12 cellular contexts compared by ENCODE assay signal in genomic region chr22:39079054-39079453, GRCh38. TPM values are rescaled to one million over a fixed set of nuclear protein-coding genes. Genes with fewer than 3 reads are reported as not detected.
DNase-seq lines count a peak whose midpoint lies in the region; ATAC-seq lines count a peak whose summit lies in the region.
"Not testable (repeated sequence)": the region's sequence is repeated elsewhere in the genome, so short reads cannot be mapped to it uniquely, and the experiment has no call there.
"Had no signal": no experiment of that assay in that cellular context is flagged by ENCODE, and none has a peak within 500 bp of the region (broad histone marks: within the 10 kb centered on the region; RNA-seq: fewer than 3 reads in every experiment).

No MANE protein-coding gene starts in this region.

- peaks cover 22 to 70% (median 52%) of the 10 kb centered on the region in 4 donors for H3K4me1 Mint-ChIP-seq in CD4-positive, alpha-beta memory T cell
- H3K4me1 Mint-ChIP-seq in T-helper 17 cell = peaks cover 21% of the 10 kb centered on the region
- H3K4me1 Mint-ChIP-seq in activated CD4-positive, alpha-beta memory T cell treated with anti-CD3 and anti-CD28 coated beads, Interleukin-2, amount 10 ng/mL, durations not matched to agents 7 days and 5 days = peaks cover 60% of the 10 kb centered on the region
- H3K4me1 Mint-ChIP-seq in activated T-helper 1 cell treated with anti-CD3 and anti-CD28 coated beads, Interleukin-12 subunit alpha, Interleukin-12 subunit beta, Interleukin-2, Interleukin-4 antibody, amounts not matched to agents 30 ng/mL and 10 ng/mL and 1 ng/mL, durations not matched to agents 14 hours and 24 hours and 36 hours (ENCODE audit: low read depth) = peaks cover 53% of the 10 kb centered on the region
- peaks cover 41% of the 10 kb centered on the region for H3K4me1 Mint-ChIP-seq in activated naive CD8-positive, alpha-beta T cell treated with anti-CD3 and anti-CD28 coated beads for 36 hours
- peaks cover 78 to 80% of the 10 kb centered on the region in 2 donors for H3K4me1 Mint-ChIP-seq in immature natural killer cell
- peaks cover 46 to 50% of the 10 kb centered on the region in 2 donors for H3K4me1 Mint-ChIP-seq in natural killer cell treated with Interleukin-12 subunit alpha and Interleukin-12 subunit beta and Interleukin-15 and Interleukin-18, amount 100 ng/mL, for 72 hours (ENCODE audit: low read depth in 2 of 2)
- peaks cover 37 to 82% of the 10 kb centered on the region in 2 donors for H3K4me1 Mint-ChIP-seq in stimulated activated naive B cell treated with anti-CD40 and anti-IgM and Interleukin-4, amounts not matched to agents 10 μg/mL and 1 μg/mL and 100 μg/mL, for 72 hours

- H3K36me3 Mint-ChIP-seq in CD4-positive, alpha-beta memory T cell = peaks cover 18 to 39% of the 10 kb centered on the region in 2 donors
- not testable (repeated sequence) for H3K36me3 Mint-ChIP-seq in T-helper 17 cell (ENCODE audit: low read depth)
- peaks cover 63% of the 10 kb centered on the region for H3K36me3 Mint-ChIP-seq in activated CD4-positive, alpha-beta memory T cell treated with anti-CD3 and anti-CD28 coated beads, Interleukin-2, amount 10 ng/mL, durations not matched to agents 7 days and 5 days (ENCODE audit: low read depth)
- peaks cover 28% of the 10 kb centered on the region for H3K36me3 Mint-ChIP-seq in activated T-helper 1 cell treated with anti-CD3 and anti-CD28 coated beads, Interleukin-12 subunit alpha, Interleukin-12 subunit beta, Interleukin-2, Interleukin-4 antibody, amounts not matched to agents 30 ng/mL and 10 ng/mL and 1 ng/mL, durations not matched to agents 14 hours and 24 hours and 36 hours (ENCODE audit: low read depth)
- H3K36me3 Mint-ChIP-seq in activated naive CD8-positive, alpha-beta T cell treated with anti-CD3 and anti-CD28 coated beads for 36 hours = peaks cover 16% of the 10 kb centered on the region
- peaks cover 25 to 30% (median 30%) of the 10 kb centered on the region in 3 donors for H3K36me3 Mint-ChIP-seq in immature natural killer cell
- H3K36me3 Mint-ChIP-seq in natural killer cell treated with Interleukin-12 subunit alpha and Interleukin-12 subunit beta and Interleukin-15 and Interleukin-18, amount 100 ng/mL, for 72 hours = peaks cover 10% of the 10 kb centered on the region
- H3K36me3 Mint-ChIP-seq in stimulated activated naive B cell treated with anti-CD40 and anti-IgM and Interleukin-4, amounts not matched to agents 10 μg/mL and 1 μg/mL and 100 μg/mL, for 72 hours = peaks cover 34 to 50% of the 10 kb centered on the region in 2 donors

- intact Hi-C loops in CD4-positive, alpha-beta memory T cell (cut with micrococcal nuclease) = loop anchor here (5.0 kb wide), 1 partner anchor 38 kb away; no protein-coding TSS in a partner anchor
- intact Hi-C loops in activated T-helper 1 cell treated with anti-CD3 and anti-CD28 coated beads, Interleukin-12 subunit alpha, Interleukin-12 subunit beta, Interleukin-2, Interleukin-4 antibody, amounts not matched to agents 30 ng/mL and 10 ng/mL and 1 ng/mL, durations not matched to agents 14 hours and 24 hours and 36 hours (cut with micrococcal nuclease) = loop anchor here (5.0 kb wide), 1 partner anchor 37 kb away; the partner anchor contains the start of gene APOBEC3F

- CTCF ChIA-PET in CD4-positive, alpha-beta memory T cell (lab: Charles Lee; ENCODE audit: partially characterized antibody) = interaction anchor here (0.9 to 1.2 kb wide), 3 partner anchors 11 to 19 kb away, joined by 3 read pairs; no protein-coding TSS in a partner anchor
- CTCF ChIA-PET in activated CD4-positive, alpha-beta memory T cell treated with anti-CD3 and anti-CD28 coated beads, Interleukin-2, amount 10 ng/mL, durations not matched to agents 7 days and 5 days (lab: Charles Lee) = not testable (repeated sequence)

- H3K4me3 Mint-ChIP-seq in CD4-positive, alpha-beta memory T cell = peak overlapping the region; percentile 20 to 93 (median 90)
- not testable (repeated sequence) for H3K4me3 Mint-ChIP-seq in T-helper 17 cell
- peak overlapping the region; percentile 96 for H3K4me3 Mint-ChIP-seq in activated CD4-positive, alpha-beta memory T cell treated with anti-CD3 and anti-CD28 coated beads, Interleukin-2, amount 10 ng/mL, durations not matched to agents 7 days and 5 days
- H3K4me3 Mint-ChIP-seq in activated T-helper 1 cell treated with anti-CD3 and anti-CD28 coated beads, Interleukin-12 subunit alpha, Interleukin-12 subunit beta, Interleukin-2, Interleukin-4 antibody, amounts not matched to agents 30 ng/mL and 10 ng/mL and 1 ng/mL, durations not matched to agents 14 hours and 24 hours and 36 hours = peak overlapping the region; percentile 93
- H3K4me3 Mint-ChIP-seq in activated naive CD8-positive, alpha-beta T cell treated with anti-CD3 and anti-CD28 coated beads for 36 hours = peak overlapping the region; percentile 92
- H3K4me3 Mint-ChIP-seq in immature natural killer cell = peak overlapping the region; percentile 94 to 97 (median 96)
- peak overlapping the region; percentile 89 for H3K4me3 Mint-ChIP-seq in natural killer cell treated with Interleukin-12 subunit alpha and Interleukin-12 subunit beta and Interleukin-15 and Interleukin-18, amount 100 ng/mL, for 72 hours
- H3K4me3 Mint-ChIP-seq in stimulated activated naive B cell treated with anti-CD40 and anti-IgM and Interleukin-4, amounts not matched to agents 10 μg/mL and 1 μg/mL and 100 μg/mL, for 72 hours = peak overlapping the region; percentile 73 to 95

- peak overlapping the region; percentile 96 for H3K27ac ChIP-seq in CD4-positive, alpha-beta memory T cell (ENCODE audit: low read depth, low read length)

- H3K27ac Mint-ChIP-seq in CD4-positive, alpha-beta memory T cell = peak overlapping the region in 5 of 7 donors; percentile 50 to 95 (median 93)
- H3K27ac Mint-ChIP-seq in T-helper 17 cell (peak overlapping the region; percentile 88), immature natural killer cell (peak overlapping the region; percentile 93 to 99 (median 98))
- H3K27ac Mint-ChIP-seq in activated CD4-positive, alpha-beta memory T cell treated with anti-CD3 and anti-CD28 coated beads, Interleukin-2, amount 10 ng/mL, durations not matched to agents 7 days and 5 days = peak overlapping the region; percentile 67
- H3K27ac Mint-ChIP-seq in activated T-helper 1 cell treated with anti-CD3 and anti-CD28 coated beads, Interleukin-12 subunit alpha, Interleukin-12 subunit beta, Interleukin-2, Interleukin-4 antibody, amounts not matched to agents 30 ng/mL and 10 ng/mL and 1 ng/mL, durations not matched to agents 14 hours and 24 hours and 36 hours = peak overlapping the region; percentile 12
- H3K27ac Mint-ChIP-seq in activated naive CD8-positive, alpha-beta T cell treated with anti-CD3 and anti-CD28 coated beads for 36 hours; stimulated activated naive B cell treated with anti-CD40 and anti-IgM and Interleukin-4, amounts not matched to agents 10 μg/mL and 1 μg/mL and 100 μg/mL, for 72 hours: not testable (repeated sequence)
- H3K27ac Mint-ChIP-seq in natural killer cell treated with Interleukin-12 subunit alpha and Interleukin-12 subunit beta and Interleukin-15 and Interleukin-18, amount 100 ng/mL, for 72 hours = peak overlapping the region; percentile 96 to 98

- H3K27me3 Mint-ChIP-seq in CD4-positive, alpha-beta memory T cell; T-helper 17 cell; activated CD4-positive, alpha-beta memory T cell treated with anti-CD3 and anti-CD28 coated beads, Interleukin-2, amount 10 ng/mL, durations not matched to agents 7 days and 5 days; activated T-helper 1 cell treated with anti-CD3 and anti-CD28 coated beads, Interleukin-12 subunit alpha, Interleukin-12 subunit beta, Interleukin-2, Interleukin-4 antibody, amounts not matched to agents 30 ng/mL and 10 ng/mL and 1 ng/mL, durations not matched to agents 14 hours and 24 hours and 36 hours (ENCODE audit: insufficient read depth); activated naive CD8-positive, alpha-beta T cell treated with anti-CD3 and anti-CD28 coated beads for 36 hours; natural killer cell treated with Interleukin-12 subunit alpha and Interleukin-12 subunit beta and Interleukin-15 and Interleukin-18, amount 100 ng/mL, for 72 hours; stimulated activated naive B cell treated with anti-CD40 and anti-IgM and Interleukin-4, amounts not matched to agents 10 μg/mL and 1 μg/mL and 100 μg/mL, for 72 hours: not testable (repeated sequence)
- peaks cover 12 to 33% (median 27%) of the 10 kb centered on the region in 3 donors for H3K27me3 Mint-ChIP-seq in immature natural killer cell (ENCODE audit: low read depth in 3 of 3)

- not testable (repeated sequence) for H3K9me3 ChIP-seq in CD4-positive, alpha-beta memory T cell (ENCODE audit: control insufficient read depth in 1 of 2, low read length in 2 of 2); T-helper 17 cell (ENCODE audit: control insufficient read depth, low read length, poor library complexity, severe bottlenecking)

- H3K9me3 Mint-ChIP-seq in CD4-positive, alpha-beta memory T cell; activated CD4-positive, alpha-beta memory T cell treated with anti-CD3 and anti-CD28 coated beads, Interleukin-2, amount 10 ng/mL, durations not matched to agents 7 days and 5 days; activated T-helper 1 cell treated with anti-CD3 and anti-CD28 coated beads, Interleukin-12 subunit alpha, Interleukin-12 subunit beta, Interleukin-2, Interleukin-4 antibody, amounts not matched to agents 30 ng/mL and 10 ng/mL and 1 ng/mL, durations not matched to agents 14 hours and 24 hours and 36 hours; activated naive CD8-positive, alpha-beta T cell treated with anti-CD3 and anti-CD28 coated beads for 36 hours; immature natural killer cell; natural killer cell treated with Interleukin-12 subunit alpha and Interleukin-12 subunit beta and Interleukin-15 and Interleukin-18, amount 100 ng/mL, for 72 hours; stimulated activated naive B cell treated with anti-CD40 and anti-IgM and Interleukin-4, amounts not matched to agents 10 μg/mL and 1 μg/mL and 100 μg/mL, for 72 hours: not testable (repeated sequence)

- H3K4me1 ChIP-seq in CD4-positive, alpha-beta memory T cell (ENCODE audit: insufficient read depth, low read length) = peaks cover 55% of the 10 kb centered on the region

- peaks cover 20% of the 10 kb centered on the region for H3K36me3 ChIP-seq in CD4-positive, alpha-beta memory T cell (ENCODE audit: insufficient read depth, low read length)

- not testable (repeated sequence) for H3K27me3 ChIP-seq in CD4-positive, alpha-beta memory T cell (ENCODE audit: insufficient read depth, low read length)

- not testable (repeated sequence) for DNase-seq in CD4-positive, alpha-beta memory T cell; T-helper 17 cell; activated CD4-positive, alpha-beta memory T cell treated with anti-CD3 and anti-CD28 coated beads, Interleukin-2, amount 10 ng/mL, durations not matched to agents 7 days and 5 days; activated T-helper 1 cell treated with anti-CD3 and anti-CD28 coated beads, Interleukin-12 subunit alpha, Interleukin-12 subunit beta, Interleukin-2, Interleukin-4 antibody, amounts not matched to agents 30 ng/mL and 10 ng/mL and 1 ng/mL, durations not matched to agents 14 hours and 24 hours and 36 hours (ENCODE audit: low spot score); activated naive CD8-positive, alpha-beta T cell treated with anti-CD3 and anti-CD28 coated beads for 36 hours; natural killer cell treated with Interleukin-12 subunit alpha and Interleukin-12 subunit beta and Interleukin-15 and Interleukin-18, amount 100 ng/mL, for 72 hours (ENCODE audit: low spot score); stimulated activated naive B cell treated with anti-CD40 and anti-IgM and Interleukin-4, amounts not matched to agents 10 μg/mL and 1 μg/mL and 100 μg/mL, for 72 hours
- DNase-seq in immature natural killer cell = peak in 2 of 3 donors; percentile 19 to 42

- ATAC-seq in T-helper 17 cell; natural killer cell treated with Interleukin-12 subunit alpha and Interleukin-12 subunit beta and Interleukin-15 and Interleukin-18, amount 100 ng/mL, for 72 hours; stimulated activated naive B cell treated with anti-CD40 and anti-IgM and Interleukin-4, amounts not matched to agents 10 μg/mL and 1 μg/mL and 100 μg/mL, for 72 hours (replicated peaks): not testable (repeated sequence)

- POLR2A ChIA-PET in CD4-positive, alpha-beta memory T cell (lab: Charles Lee; ENCODE audit: partially characterized antibody) = interaction anchor here (1.1 to 3.3 kb wide), 3 partner anchors 11 to 16 kb away, joined by 3 to 39 read pairs (median 5); no protein-coding TSS in a partner anchor
- POLR2A ChIA-PET in activated CD4-positive, alpha-beta memory T cell treated with anti-CD3 and anti-CD28 coated beads, Interleukin-2, amount 10 ng/mL, durations not matched to agents 7 days and 5 days (lab: Charles Lee) = interaction anchor here (0.7 to 4.8 kb wide), 5 partner anchors 11 to 240 kb away, joined by 3 to 46 read pairs (median 3); no protein-coding TSS in a partner anchor

- not testable (repeated sequence) for H3K4me3 ChIP-seq in CD4-positive, alpha-beta memory T cell (ENCODE audit: low read length in 2 of 2)

RNA-seq across cellular contexts. Expression of gene APOBEC3G, which starts 2.0 kb away (rescaled TPM):
- total RNA-seq in CD4-positive, alpha-beta memory T cell = 10 to 100 TPM; 44.5 to 47.5 TPM
- polyA plus RNA-seq in CD4-positive, alpha-beta memory T cell = 100 to 1,000 TPM in 1 of 2 donors, 10 to 100 TPM in 1; 98.5 to 110 TPM
- total RNA-seq in T-helper 17 cell = 10 to 100 TPM; 21.5 to 24.6 TPM
- 100 to 1,000 TPM; 145 to 146 TPM for total RNA-seq in activated CD4-positive, alpha-beta memory T cell treated with anti-CD3 and anti-CD28 coated beads, Interleukin-2, amount 10 ng/mL, durations not matched to agents 7 days and 5 days
- 53.7 and 56.7 TPM in 2 replicates for total RNA-seq in activated T-helper 1 cell treated with anti-CD3 and anti-CD28 coated beads, Interleukin-12 subunit alpha, Interleukin-12 subunit beta, Interleukin-2, Interleukin-4 antibody, amounts not matched to agents 30 ng/mL and 10 ng/mL and 1 ng/mL, durations not matched to agents 14 hours and 24 hours and 36 hours
- 10 to 100 TPM; 44.2 to 44.3 TPM for total RNA-seq in activated naive CD8-positive, alpha-beta T cell treated with anti-CD3 and anti-CD28 coated beads for 36 hours
- polyA plus RNA-seq in immature natural killer cell = 100 to 1,000 TPM; 494 to 885 (median 545) TPM
- total RNA-seq in natural killer cell treated with Interleukin-12 subunit alpha and Interleukin-12 subunit beta and Interleukin-15 and Interleukin-18, amount 100 ng/mL, for 72 hours = 100 to 1,000 TPM; 105 to 169 TPM

RNA-seq across cellular contexts. Expression of gene APOBEC3H, which starts 18.0 kb away (rescaled TPM):
- 1 to 10 TPM; 7.5 to 8.5 TPM for total RNA-seq in CD4-positive, alpha-beta memory T cell
- 1 to 10 TPM; 5.7 to 6.2 TPM for polyA plus RNA-seq in CD4-positive, alpha-beta memory T cell
- total RNA-seq in T-helper 17 cell = 1 to 10 TPM; 1.4 to 4.4 TPM
- total RNA-seq in activated CD4-positive, alpha-beta memory T cell treated with anti-CD3 and anti-CD28 coated beads, Interleukin-2, amount 10 ng/mL, durations not matched to agents 7 days and 5 days = 100 to 1,000 TPM; 126 to 128 TPM
- total RNA-seq in activated T-helper 1 cell treated with anti-CD3 and anti-CD28 coated beads, Interleukin-12 subunit alpha, Interleukin-12 subunit beta, Interleukin-2, Interleukin-4 antibody, amounts not matched to agents 30 ng/mL and 10 ng/mL and 1 ng/mL, durations not matched to agents 14 hours and 24 hours and 36 hours = 5.0 and 7.4 TPM in 2 replicates
- 1 to 10 TPM; 4.3 to 5.3 TPM for total RNA-seq in activated naive CD8-positive, alpha-beta T cell treated with anti-CD3 and anti-CD28 coated beads for 36 hours
- 10 to 100 TPM; 16.7 to 22.2 (median 21.7) TPM for polyA plus RNA-seq in immature natural killer cell
- total RNA-seq in natural killer cell treated with Interleukin-12 subunit alpha and Interleukin-12 subunit beta and Interleukin-15 and Interleukin-18, amount 100 ng/mL, for 72 hours = 1 to 10 TPM; 6.2 to 6.9 TPM
- total RNA-seq: H7, M059J had no signal
- polyA plus RNA-seq: CD14-positive monocyte, IMR-90 had no signal

RNA-seq across cellular contexts. Expression of gene APOBEC3F, which starts 38.4 kb away (rescaled TPM):
- total RNA-seq in CD4-positive, alpha-beta memory T cell = 10 to 100 TPM; 18.3 to 18.4 TPM
- polyA plus RNA-seq in CD4-positive, alpha-beta memory T cell = 10 to 100 TPM in 1 of 2 donors, 1 to 10 TPM in 1; 3.3 to 15.4 TPM
- 10 to 100 TPM; 11.7 to 13.5 TPM for total RNA-seq in T-helper 17 cell
- 10 to 100 TPM; 36.4 to 42.2 TPM for total RNA-seq in activated CD4-positive, alpha-beta memory T cell treated with anti-CD3 and anti-CD28 coated beads, Interleukin-2, amount 10 ng/mL, durations not matched to agents 7 days and 5 days
- total RNA-seq in activated T-helper 1 cell treated with anti-CD3 and anti-CD28 coated beads, Interleukin-12 subunit alpha, Interleukin-12 subunit beta, Interleukin-2, Interleukin-4 antibody, amounts not matched to agents 30 ng/mL and 10 ng/mL and 1 ng/mL, durations not matched to agents 14 hours and 24 hours and 36 hours = 19.0 and 21.6 TPM in 2 replicates
- total RNA-seq in activated naive CD8-positive, alpha-beta T cell treated with anti-CD3 and anti-CD28 coated beads for 36 hours = 10 to 100 TPM; 19.4 to 20.4 TPM
- polyA plus RNA-seq in immature natural killer cell = 10 to 100 TPM in 2 of 3 donors, 1 to 10 TPM in 1; 9.0 to 43.0 (median 16.8) TPM
- total RNA-seq in natural killer cell treated with Interleukin-12 subunit alpha and Interleukin-12 subunit beta and Interleukin-15 and Interleukin-18, amount 100 ng/mL, for 72 hours = 10 to 100 TPM; 21.7 to 31.6 TPM

RNA-seq across cellular contexts. Expression of gene APOBEC3D, which starts 58.1 kb away (rescaled TPM):
- total RNA-seq in CD4-positive, alpha-beta memory T cell = 10 to 100 TPM; 35.1 to 41.9 TPM
- polyA plus RNA-seq in CD4-positive, alpha-beta memory T cell = 10 to 100 TPM in 1 of 2 donors, 1 to 10 TPM in 1; 4.6 to 16.1 TPM
- total RNA-seq in T-helper 17 cell = 10 to 100 TPM; 12.2 to 17.6 TPM
- 10 to 100 TPM; 58.2 to 58.9 TPM for total RNA-seq in activated CD4-positive, alpha-beta memory T cell treated with anti-CD3 and anti-CD28 coated beads, Interleukin-2, amount 10 ng/mL, durations not matched to agents 7 days and 5 days
- 23.6 and 26.9 TPM in 2 replicates for total RNA-seq in activated T-helper 1 cell treated with anti-CD3 and anti-CD28 coated beads, Interleukin-12 subunit alpha, Interleukin-12 subunit beta, Interleukin-2, Interleukin-4 antibody, amounts not matched to agents 30 ng/mL and 10 ng/mL and 1 ng/mL, durations not matched to agents 14 hours and 24 hours and 36 hours
- total RNA-seq in activated naive CD8-positive, alpha-beta T cell treated with anti-CD3 and anti-CD28 coated beads for 36 hours = 10 to 100 TPM; 23.1 to 24.1 TPM
- polyA plus RNA-seq in immature natural killer cell = 10 to 100 TPM in 2 of 3 donors, 1 to 10 TPM in 1; 3.9 to 25.3 (median 15.4) TPM
- total RNA-seq in natural killer cell treated with Interleukin-12 subunit alpha and Interleukin-12 subunit beta and Interleukin-15 and Interleukin-18, amount 100 ng/mL, for 72 hours = 10 to 100 TPM; 37.6 to 40.1 TPM

Comparison
In these comparisons a context has a peak if more than half of its experiments do, and no peak if none do; other contexts are left out.
1. RNA of gene APOBEC3H, which starts 18.0 kb away (total RNA-seq): 126 to 128 TPM in activated CD4-positive, alpha-beta memory T cell treated with anti-CD3 and anti-CD28 coated beads, Interleukin-2, amount 10 ng/mL, durations not matched to agents 7 days and 5 days; 7.5 to 8.5 TPM in CD4-positive, alpha-beta memory T cell, 6.2 to 6.9 TPM in natural killer cell treated with Interleukin-12 subunit alpha and Interleukin-12 subunit beta and Interleukin-15 and Interleukin-18, amount 100 ng/mL, for 72 hours, 4.3 to 5.3 TPM in activated naive CD8-positive, alpha-beta T cell treated with anti-CD3 and anti-CD28 coated beads for 36 hours, 5.0 to 7.4 TPM in activated T-helper 1 cell treated with anti-CD3 and anti-CD28 coated beads, Interleukin-12 subunit alpha, Interleukin-12 subunit beta, Interleukin-2, Interleukin-4 antibody, amounts not matched to agents 30 ng/mL and 10 ng/mL and 1 ng/mL, durations not matched to agents 14 hours and 24 hours and 36 hours and 1.4 to 4.4 TPM in T-helper 17 cell; every median in the first group is over 10 times any median in the second.